ENCODE assay signal across 1 cellular context in genomic region chr9:36008774-36009300, GRCh38.
TF ChIP-seq lines count a peak whose summit lies in the region.

No MANE protein-coding gene starts in this region.

TF ChIP-seq in WTC11, 78 proteins besides CTCF, POLR2A, EP300 and RAD21 (continued from another document):
- no peak for TF ChIP-seq ZBTB43 (CRISPR knock-in tag; IDR thresholded peaks at IDR 0.05)
- no peak for TF ChIP-seq OVOL2 (CRISPR knock-in tag; IDR thresholded peaks at IDR 0.05; ENCODE audit: borderline replicate concordance)
- TF ChIP-seq ZNF281 (CRISPR knock-in tag; IDR thresholded peaks at IDR 0.05) = no peak
- TF ChIP-seq ZNF423 (CRISPR knock-in tag; IDR thresholded peaks at IDR 0.05) = no peak
- no peak for TF ChIP-seq TP53 (CRISPR knock-in tag; IDR thresholded peaks at IDR 0.05)
TF ChIP-seq in WTC11: peak in this region for 0.
